Comparison of ENCODE assay signal across 18 cellular contexts in the genomic region with DNA sequence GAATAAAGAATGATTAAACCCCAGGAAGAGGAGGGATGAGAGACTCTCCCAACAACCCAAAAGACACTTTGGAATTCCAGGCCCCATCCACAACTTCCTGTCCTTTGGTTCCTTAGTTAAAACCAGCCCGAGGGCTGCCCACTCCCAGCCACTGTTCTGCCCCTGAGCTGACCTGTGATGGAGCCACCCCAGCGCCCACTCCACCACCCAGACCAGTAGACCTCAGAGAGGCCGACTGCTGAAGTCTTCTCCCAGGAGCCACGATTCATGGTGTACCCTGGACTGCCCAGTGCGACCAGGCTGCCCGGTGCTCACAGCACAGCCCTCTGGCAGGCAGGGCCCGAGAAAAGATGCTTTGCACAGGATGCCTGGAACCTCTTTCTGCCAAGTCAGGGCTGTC. TPM values are rescaled to one million over a fixed set of nuclear protein-coding genes. Genes with fewer than 3 reads are reported as not detected.
A peak's percentile ranks its signal among the peaks of the same experiment; 100 is the strongest.
DNase-seq lines count a peak whose midpoint lies in the region; ATAC-seq and TF ChIP-seq lines count a peak whose summit lies in the region.
"Had no signal": no experiment of that assay in that cellular context is flagged by ENCODE, and none has a peak within 500 bp of the region (broad histone marks: within the 10 kb centered on the region; RNA-seq: fewer than 3 reads in every experiment).

No MANE protein-coding gene starts in this region.

- 77% methylated on average over 7 of the region's 7 CpGs for WGBS in mesenchymal stem cell
- WGBS in neuronal stem cell (ENCODE audit: extremely low coverage in 2 of 2, insufficient read length in 2 of 2, insufficient replicate concordance in 1 of 2), 2 donors: no CpG with 5 or more reads among the region's 7 CpGs
- 90 to 92% methylated on average over 2 to 7 of the region's 7 CpGs for WGBS in upper lobe of left lung, 2 donors

- ATAC-seq in upper lobe of left lung (ENCODE audit: low FRiP score in 2 of 2): no peak
- ATAC-seq: GM12878, HCT116 had no signal

- no peak overlapping the region for H2AK5ac ChIP-seq in mesenchymal stem cell (ENCODE audit: low read length, severe bottlenecking)
- no peak overlapping the region for H2AK5ac ChIP-seq in neuronal stem cell (ENCODE audit: low read depth, low read length)

- H3K23ac ChIP-seq in mesenchymal stem cell (ENCODE audit: low read length in 2 of 2) (no peak overlapping the region), neuronal stem cell (ENCODE audit: low read depth, low read length, poor library complexity) (no peak overlapping the region)

- H3K27me3 ChIP-seq in mesenchymal stem cell (ENCODE audit: control insufficient read depth in 1 of 2, insufficient read depth in 1 of 2, low read length in 2 of 2) (peaks cover 0 to 4% of the 10 kb centered on the region in 2 experiments), neuronal stem cell (ENCODE audit: control insufficient read depth in 3 of 3, insufficient read depth in 3 of 3, low read depth in 1 of 3, low read length in 3 of 3) (no peaks in the 10 kb centered on the region), upper lobe of left lung (no peaks in the 10 kb centered on the region)

- no peak overlapping the region for H4K8ac ChIP-seq in mesenchymal stem cell (ENCODE audit: low read length)
- no peak overlapping the region for H4K8ac ChIP-seq in neuronal stem cell (ENCODE audit: low read depth, low read length)

- H2BK120ac ChIP-seq in mesenchymal stem cell (ENCODE audit: low read depth, low read length): no peak overlapping the region
- no peak overlapping the region for H2BK120ac ChIP-seq in neuronal stem cell (ENCODE audit: low read depth, low read length)

- H3K4me2 ChIP-seq in mesenchymal stem cell (ENCODE audit: low read length, poor library complexity, severe bottlenecking) (no peak overlapping the region), neuronal stem cell (ENCODE audit: insufficient read depth, low read length, poor library complexity, severe bottlenecking) (no peak overlapping the region)
- H3K4me2 ChIP-seq: BLaER1 had no signal

- H3K4me3 ChIP-seq in mesenchymal stem cell (ENCODE audit: insufficient read depth in 1 of 2, low read depth in 1 of 2, low read length in 2 of 2): no peak overlapping the region
- H3K4me3 ChIP-seq in neuronal stem cell (ENCODE audit: low read length in 2 of 2): no peak overlapping the region
- H3K4me3 ChIP-seq in upper lobe of left lung: no peak overlapping the region
- H3K4me3 ChIP-seq: BLaER1, GM12878 had no signal

- no peak for TF ChIP-seq POLR2A in upper lobe of left lung (IDR thresholded peaks at IDR 0.05)

- H3K9ac ChIP-seq in mesenchymal stem cell (ENCODE audit: low read length) (no peak overlapping the region), neuronal stem cell (ENCODE audit: low read depth, low read length, poor library complexity) (no peak overlapping the region)
- H3K9ac ChIP-seq: BLaER1 had no signal

- no peak overlapping the region for H2BK5ac ChIP-seq in mesenchymal stem cell (ENCODE audit: low read depth, low read length, poor library complexity, severe bottlenecking)
- H2BK5ac ChIP-seq in neuronal stem cell (ENCODE audit: low read length): no peak overlapping the region

- no peak overlapping the region for H3K14ac ChIP-seq in mesenchymal stem cell (ENCODE audit: low read length in 2 of 2)
- H3K14ac ChIP-seq in neuronal stem cell (ENCODE audit: low read length): no peak overlapping the region

- DNase-seq in activated CD8-positive, alpha-beta memory T cell treated with anti-CD3 and anti-CD28 coated beads, Interleukin-2, amount 50 U/mL, for 48 hours: peak; percentile 29
- no peak for DNase-seq in activated CD8-positive, alpha-beta memory T cell treated with anti-CD3 and anti-CD28 coated beads for 24 hours
- DNase-seq in mesenchymal stem cell: no peak
- DNase-seq in neuronal stem cell (ENCODE audit: low spot score): no peak
- DNase-seq in upper lobe of left lung: peak in 1 of 2 donors; percentile 44
- DNase-seq in GDM1 (lab: John Stamatoyannopoulos, UW): no peak
- no peak for DNase-seq in mucosa of gallbladder (ENCODE audit: low spot score)
- no peak for DNase-seq in stimulated activated CD4-positive, alpha-beta T cell treated with anti-CD3 and anti-CD28 coated beads, Interleukin-4, amount 100 ng/mL, for 24 hours
- DNase-seq: AML-193; Caco-2; CD8-positive, alpha-beta memory T cell; DMS53 had no signal

- TF ChIP-seq EP300 in upper lobe of left lung (IDR thresholded peaks at IDR 0.05): no peak

- no peak for TF ChIP-seq CTCF in upper lobe of left lung (IDR thresholded peaks at IDR 0.05)

- peak overlapping the region; percentile 35 for H2BK15ac ChIP-seq in mesenchymal stem cell (ENCODE audit: low read depth, poor library complexity, severe bottlenecking)
- no peak overlapping the region for H2BK15ac ChIP-seq in neuronal stem cell (ENCODE audit: low read length)

- peaks cover 4% of the 10 kb centered on the region for H3K4me1 ChIP-seq in mesenchymal stem cell (ENCODE audit: control insufficient read depth, insufficient read depth, low read depth, low read length)
- H3K4me1 ChIP-seq in neuronal stem cell (ENCODE audit: control insufficient read depth in 2 of 2, insufficient read depth in 1 of 2, low read depth in 1 of 2, low read length in 2 of 2): no peaks in the 10 kb centered on the region
- H3K4me1 ChIP-seq in upper lobe of left lung: peaks cover 3 to 39% (median 27%) of the 10 kb centered on the region in 4 donors
- H3K4me1 ChIP-seq: BLaER1, Caco-2 had no signal

- H3K4ac ChIP-seq in mesenchymal stem cell (ENCODE audit: low read depth in 1 of 2, low read length in 2 of 2) (no peak overlapping the region), neuronal stem cell (ENCODE audit: low read length) (no peak overlapping the region)

- H3K36me3 ChIP-seq in mesenchymal stem cell (ENCODE audit: control insufficient read depth in 1 of 2, insufficient read depth in 2 of 2, low read depth in 1 of 2, low read length in 2 of 2) (peaks cover 9 to 13% of the 10 kb centered on the region in 2 experiments), neuronal stem cell (replicated peaks in 1 of 2; ENCODE audit: control insufficient read depth in 2 of 2, insufficient read depth in 2 of 2, low read length in 2 of 2) (peaks cover 0 to 4% of the 10 kb centered on the region in 2 donors), upper lobe of left lung (no peaks in the 10 kb centered on the region)
- H3K36me3 ChIP-seq: BLaER1 had no signal

- H2AFZ ChIP-seq in mesenchymal stem cell (ENCODE audit: low read depth, low read length) (no peak overlapping the region), neuronal stem cell (ENCODE audit: low read length) (no peak overlapping the region)

- no peak overlapping the region for H3K18ac ChIP-seq in mesenchymal stem cell (ENCODE audit: low read depth in 1 of 2, low read length in 2 of 2)
- peak overlapping the region; percentile 42 for H3K18ac ChIP-seq in neuronal stem cell (ENCODE audit: low read length)

- H3K79me1 ChIP-seq in mesenchymal stem cell (replicated peaks; ENCODE audit: low read length, poor library complexity, severe bottlenecking): peaks cover 8% of the 10 kb centered on the region
- no peaks in the 10 kb centered on the region for H3K79me1 ChIP-seq in neuronal stem cell (ENCODE audit: low read depth, low read length)

- H3K27ac ChIP-seq in mesenchymal stem cell (ENCODE audit: low read length, poor library complexity, severe bottlenecking) (no peak overlapping the region), neuronal stem cell (replicated peaks; ENCODE audit: low read length) (no peak overlapping the region), upper lobe of left lung (peak overlapping the region in 3 of 4 donors; percentile 5 to 17 (median 6))
- H3K27ac ChIP-seq: 22Rv1, BLaER1 had no signal

- H4K91ac ChIP-seq in mesenchymal stem cell (ENCODE audit: low read length): no peak overlapping the region
- H4K91ac ChIP-seq in neuronal stem cell (ENCODE audit: low read depth, low read length, poor library complexity): no peak overlapping the region

- H3K9me3 ChIP-seq in mesenchymal stem cell (ENCODE audit: control insufficient read depth, low read length) (no peaks in the 10 kb centered on the region), neuronal stem cell (replicated peaks in 1 of 2; ENCODE audit: control insufficient read depth in 2 of 2, insufficient read depth in 1 of 2, low read depth in 1 of 2, low read length in 2 of 2) (no peaks in the 10 kb centered on the region), upper lobe of left lung (no peaks in the 10 kb centered on the region)
- H3K9me3 ChIP-seq: BLaER1, Caco-2 had no signal

- H2BK12ac ChIP-seq in mesenchymal stem cell (ENCODE audit: low read length in 2 of 2) (no peak overlapping the region), neuronal stem cell (ENCODE audit: low read length) (no peak overlapping the region)

RNA-seq across cellular contexts. Expression of gene VSTM4, which starts 6.7 kb away (rescaled TPM):
- 1.1 TPM for polyA plus RNA-seq in mesenchymal stem cell (2013, experiment 1 of 2)
- 1.2 TPM for polyA plus RNA-seq in mesenchymal stem cell (2013, experiment 2 of 2)
- 1.6 TPM for polyA plus RNA-seq in neuronal stem cell (2013, experiment 1 of 2)
- polyA plus RNA-seq in neuronal stem cell (2013, experiment 2 of 2): 1.6 TPM
- total RNA-seq in upper lobe of left lung (10 to 100 TPM in 4 of 6 donors, 1 to 10 TPM in 2; 8.5 to 24.3 (median 13.2) TPM), mucosa of gallbladder (13.1 TPM)
- total RNA-seq: Caco-2, GM12878, HT-29 had no signal
- polyA plus RNA-seq: CD8-positive, alpha-beta memory T cell had no signal

RNA-seq across cellular contexts. Expression of gene FAM170B, which starts 25.2 kb away (rescaled TPM):
- not detected for polyA plus RNA-seq in mesenchymal stem cell (2013, experiment 1 of 2)
- polyA plus RNA-seq in mesenchymal stem cell (2013, experiment 2 of 2): not detected
- not detected for polyA plus RNA-seq in neuronal stem cell (2013, experiment 1 of 2)
- polyA plus RNA-seq in neuronal stem cell (2013, experiment 2 of 2): not detected
- under 1 TPM in 1 of 6 donors, not detected in 5; 0.24 TPM for total RNA-seq in upper lobe of left lung
- total RNA-seq in mucosa of gallbladder: not detected
- total RNA-seq: Caco-2; CD8-positive, alpha-beta memory T cell; GM12878; H4; HT-29 had no signal
- polyA plus RNA-seq: CD8-positive, alpha-beta memory T cell; GM12878 had no signal

Comparison
In these comparisons a context has a peak if more than half of its experiments do, and no peak if none do; other contexts are left out.
1. H3K27ac ChIP-seq: peak in upper lobe of left lung (3 of 4); none in mesenchymal stem cell (single experiment) and neuronal stem cell (single experiment).